ENCODE assay signal across 1 cellular context in the genomic region with DNA sequence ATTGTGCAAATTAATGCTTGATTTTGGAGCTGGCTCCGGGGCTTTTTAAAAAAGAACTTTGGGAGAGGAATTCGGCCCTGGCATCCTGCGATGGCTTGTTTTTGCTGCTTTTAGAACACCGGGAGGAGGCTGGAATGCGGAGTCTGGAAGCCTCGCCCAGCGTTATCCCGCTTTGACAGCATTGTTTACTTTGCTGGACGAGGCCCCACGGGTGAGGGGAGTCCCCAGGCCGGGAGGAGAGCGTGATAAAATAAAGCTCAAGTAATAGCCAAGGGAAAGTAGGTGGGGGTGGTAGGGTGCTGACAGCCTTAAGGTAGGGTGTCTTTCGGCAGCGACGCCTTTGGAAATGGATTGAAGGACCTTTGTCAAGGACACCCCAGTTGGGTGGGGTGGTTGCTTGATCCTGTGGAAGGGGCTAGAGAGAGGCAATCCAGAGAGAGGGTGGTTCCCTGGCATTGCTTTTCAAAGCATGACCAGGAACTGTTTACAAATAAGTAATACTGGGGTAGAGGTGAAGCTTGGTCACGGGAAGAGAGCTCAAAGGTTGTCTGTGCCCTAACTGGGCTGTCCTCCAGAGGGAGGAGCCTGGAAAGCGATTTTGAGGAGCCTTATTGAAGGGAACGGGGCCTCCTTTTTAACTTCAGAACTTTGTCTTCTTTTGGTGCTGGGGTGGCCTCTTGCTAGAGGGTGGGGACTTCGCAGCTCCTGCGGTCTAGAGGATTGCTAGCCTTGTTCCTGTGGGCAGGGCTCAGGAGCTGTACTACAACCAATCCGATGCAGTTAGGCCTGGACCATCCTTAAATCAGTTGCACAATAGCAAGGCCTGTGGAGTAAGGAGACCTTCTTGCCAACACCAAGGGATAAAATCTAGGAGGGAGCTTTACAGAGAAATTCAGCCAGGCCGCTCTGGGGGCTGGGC.
TF ChIP-seq lines count a peak whose summit lies in the region.

No MANE protein-coding gene starts in this region.

TF ChIP-seq in HepG2, 621 proteins besides CTCF, POLR2A, EP300 and RAD21 (continued from another document and continues in another):
- TF ChIP-seq E2F2 (CRISPR knock-in tag; IDR thresholded peaks at IDR 0.05; ENCODE audit: borderline replicate concordance) (no peak), ATF3 (CRISPR knock-in tag; IDR thresholded peaks at IDR 0.05) (no peak), CEBPB (IDR thresholded peaks at IDR 0.05; ENCODE audit: borderline replicate concordance, low read depth, low read length) (peak; percentile 94), FOSL1 (CRISPR knock-in tag; IDR thresholded peaks at IDR 0.05; ENCODE audit: borderline replicate concordance) (no peak), ZC3H4 (CRISPR knock-in tag; IDR thresholded peaks at IDR 0.05; ENCODE audit: borderline replicate concordance) (no peak), SOX6 (IDR thresholded peaks at IDR 0.05) (no peak), SOX6 (CRISPR knock-in tag; IDR thresholded peaks at IDR 0.05) (no peak; the same call in none of the 2 replicates), SMARCC2 (IDR thresholded peaks at IDR 0.05) (no peak), CREM (IDR thresholded peaks at IDR 0.05) (peak; percentile 24; the same call in 1 of the 2 replicates), CREM (CRISPR knock-in tag; IDR thresholded peaks at IDR 0.05) (no peak), RELA (CRISPR knock-in tag; IDR thresholded peaks at IDR 0.05) (no peak), NCOA5 (CRISPR knock-in tag; IDR thresholded peaks at IDR 0.05) (no peak), JUN (CRISPR knock-in tag; IDR thresholded peaks at IDR 0.05) (no peak), NCOA2 (CRISPR knock-in tag; IDR thresholded peaks at IDR 0.05) (no peak; the same call in 1 of the 2 replicates), MYNN (CRISPR knock-in tag; IDR thresholded peaks at IDR 0.05; ENCODE audit: low read depth) (no peak), ZNF879 (CRISPR knock-in tag; IDR thresholded peaks at IDR 0.05) (no peak), ZNF766 (CRISPR knock-in tag; IDR thresholded peaks at IDR 0.05; ENCODE audit: borderline replicate concordance) (no peak), HOXA7 (CRISPR knock-in tag; IDR thresholded peaks at IDR 0.05) (no peak), SRSF9 (IDR thresholded peaks at IDR 0.05; ENCODE audit: borderline replicate concordance, insufficient read depth, low read depth, low read length, poor library complexity, severe bottlenecking) (no peak), ZNF180 (CRISPR knock-in tag; IDR thresholded peaks at IDR 0.05; ENCODE audit: borderline replicate concordance, low read depth) (no peak), SALL2 (CRISPR knock-in tag; IDR thresholded peaks at IDR 0.05) (no peak), CENPX (CRISPR knock-in tag; IDR thresholded peaks at IDR 0.05) (no peak), ZNF124 (CRISPR knock-in tag; IDR thresholded peaks at IDR 0.05) (no peak), ZNF747 (CRISPR knock-in tag; IDR thresholded peaks at IDR 0.05; ENCODE audit: borderline replicate concordance) (no peak), ZBTB14 (CRISPR knock-in tag; IDR thresholded peaks at IDR 0.05) (no peak)
- TF ChIP-seq, protein P1, sequence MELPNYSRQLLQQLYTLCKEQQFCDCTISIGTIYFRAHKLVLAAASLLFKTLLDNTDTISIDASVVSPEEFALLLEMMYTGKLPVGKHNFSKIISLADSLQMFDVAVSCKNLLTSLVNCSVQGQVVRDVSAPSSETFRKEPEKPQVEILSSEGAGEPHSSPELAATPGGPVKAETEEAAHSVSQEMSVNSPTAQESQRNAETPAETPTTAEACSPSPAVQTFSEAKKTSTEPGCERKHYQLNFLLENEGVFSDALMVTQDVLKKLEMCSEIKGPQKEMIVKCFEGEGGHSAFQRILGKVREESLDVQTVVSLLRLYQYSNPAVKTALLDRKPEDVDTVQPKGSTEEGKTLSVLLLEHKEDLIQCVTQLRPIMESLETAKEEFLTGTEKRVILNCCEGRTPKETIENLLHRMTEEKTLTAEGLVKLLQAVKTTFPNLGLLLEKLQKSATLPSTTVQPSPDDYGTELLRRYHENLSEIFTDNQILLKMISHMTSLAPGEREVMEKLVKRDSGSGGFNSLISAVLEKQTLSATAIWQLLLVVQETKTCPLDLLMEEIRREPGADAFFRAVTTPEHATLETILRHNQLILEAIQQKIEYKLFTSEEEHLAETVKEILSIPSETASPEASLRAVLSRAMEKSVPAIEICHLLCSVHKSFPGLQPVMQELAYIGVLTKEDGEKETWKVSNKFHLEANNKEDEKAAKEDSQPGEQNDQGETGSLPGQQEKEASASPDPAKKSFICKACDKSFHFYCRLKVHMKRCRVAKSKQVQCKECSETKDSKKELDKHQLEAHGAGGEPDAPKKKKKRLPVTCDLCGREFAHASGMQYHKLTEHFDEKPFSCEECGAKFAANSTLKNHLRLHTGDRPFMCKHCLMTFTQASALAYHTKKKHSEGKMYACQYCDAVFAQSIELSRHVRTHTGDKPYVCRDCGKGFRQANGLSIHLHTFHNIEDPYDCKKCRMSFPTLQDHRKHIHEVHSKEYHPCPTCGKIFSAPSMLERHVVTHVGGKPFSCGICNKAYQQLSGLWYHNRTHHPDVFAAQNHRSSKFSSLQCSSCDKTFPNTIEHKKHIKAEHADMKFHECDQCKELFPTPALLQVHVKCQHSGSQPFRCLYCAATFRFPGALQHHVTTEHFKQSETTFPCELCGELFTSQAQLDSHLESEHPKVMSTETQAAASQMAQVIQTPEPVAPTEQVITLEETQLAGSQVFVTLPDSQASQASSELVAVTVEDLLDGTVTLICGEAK (IDR thresholded peaks at IDR 0.05) = no peak
- TF ChIP-seq, protein P1 (CRISPR knock-in tag; IDR thresholded peaks at IDR 0.05) = no peak
- TF ChIP-seq, protein P2, sequence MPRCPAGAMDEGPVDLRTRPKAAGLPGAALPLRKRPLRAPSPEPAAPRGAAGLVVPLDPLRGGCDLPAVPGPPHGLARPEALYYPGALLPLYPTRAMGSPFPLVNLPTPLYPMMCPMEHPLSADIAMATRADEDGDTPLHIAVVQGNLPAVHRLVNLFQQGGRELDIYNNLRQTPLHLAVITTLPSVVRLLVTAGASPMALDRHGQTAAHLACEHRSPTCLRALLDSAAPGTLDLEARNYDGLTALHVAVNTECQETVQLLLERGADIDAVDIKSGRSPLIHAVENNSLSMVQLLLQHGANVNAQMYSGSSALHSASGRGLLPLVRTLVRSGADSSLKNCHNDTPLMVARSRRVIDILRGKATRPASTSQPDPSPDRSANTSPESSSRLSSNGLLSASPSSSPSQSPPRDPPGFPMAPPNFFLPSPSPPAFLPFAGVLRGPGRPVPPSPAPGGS (CRISPR knock-in tag; IDR thresholded peaks at IDR 0.05) = 0 out of 2 replicates have a peak, but pooled peaks have one; percentile 67
- TF ChIP-seq, protein P3, sequence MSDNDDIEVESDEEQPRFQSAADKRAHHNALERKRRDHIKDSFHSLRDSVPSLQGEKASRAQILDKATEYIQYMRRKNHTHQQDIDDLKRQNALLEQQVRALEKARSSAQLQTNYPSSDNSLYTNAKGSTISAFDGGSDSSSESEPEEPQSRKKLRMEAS (IDR thresholded peaks at IDR 0.05) = peak; percentile 49
- TF ChIP-seq, protein P4, sequence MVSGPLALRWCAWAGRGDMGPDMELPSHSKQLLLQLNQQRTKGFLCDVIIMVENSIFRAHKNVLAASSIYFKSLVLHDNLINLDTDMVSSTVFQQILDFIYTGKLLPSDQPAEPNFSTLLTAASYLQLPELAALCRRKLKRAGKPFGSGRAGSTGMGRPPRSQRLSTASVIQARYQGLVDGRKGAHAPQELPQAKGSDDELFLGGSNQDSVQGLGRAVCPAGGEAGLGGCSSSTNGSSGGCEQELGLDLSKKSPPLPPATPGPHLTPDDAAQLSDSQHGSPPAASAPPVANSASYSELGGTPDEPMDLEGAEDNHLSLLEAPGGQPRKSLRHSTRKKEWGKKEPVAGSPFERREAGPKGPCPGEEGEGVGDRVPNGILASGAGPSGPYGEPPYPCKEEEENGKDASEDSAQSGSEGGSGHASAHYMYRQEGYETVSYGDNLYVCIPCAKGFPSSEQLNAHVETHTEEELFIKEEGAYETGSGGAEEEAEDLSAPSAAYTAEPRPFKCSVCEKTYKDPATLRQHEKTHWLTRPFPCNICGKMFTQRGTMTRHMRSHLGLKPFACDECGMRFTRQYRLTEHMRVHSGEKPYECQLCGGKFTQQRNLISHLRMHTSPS (CRISPR knock-in tag; IDR thresholded peaks at IDR 0.05; ENCODE audit: low read depth) = no peak
- TF ChIP-seq, protein P5, sequence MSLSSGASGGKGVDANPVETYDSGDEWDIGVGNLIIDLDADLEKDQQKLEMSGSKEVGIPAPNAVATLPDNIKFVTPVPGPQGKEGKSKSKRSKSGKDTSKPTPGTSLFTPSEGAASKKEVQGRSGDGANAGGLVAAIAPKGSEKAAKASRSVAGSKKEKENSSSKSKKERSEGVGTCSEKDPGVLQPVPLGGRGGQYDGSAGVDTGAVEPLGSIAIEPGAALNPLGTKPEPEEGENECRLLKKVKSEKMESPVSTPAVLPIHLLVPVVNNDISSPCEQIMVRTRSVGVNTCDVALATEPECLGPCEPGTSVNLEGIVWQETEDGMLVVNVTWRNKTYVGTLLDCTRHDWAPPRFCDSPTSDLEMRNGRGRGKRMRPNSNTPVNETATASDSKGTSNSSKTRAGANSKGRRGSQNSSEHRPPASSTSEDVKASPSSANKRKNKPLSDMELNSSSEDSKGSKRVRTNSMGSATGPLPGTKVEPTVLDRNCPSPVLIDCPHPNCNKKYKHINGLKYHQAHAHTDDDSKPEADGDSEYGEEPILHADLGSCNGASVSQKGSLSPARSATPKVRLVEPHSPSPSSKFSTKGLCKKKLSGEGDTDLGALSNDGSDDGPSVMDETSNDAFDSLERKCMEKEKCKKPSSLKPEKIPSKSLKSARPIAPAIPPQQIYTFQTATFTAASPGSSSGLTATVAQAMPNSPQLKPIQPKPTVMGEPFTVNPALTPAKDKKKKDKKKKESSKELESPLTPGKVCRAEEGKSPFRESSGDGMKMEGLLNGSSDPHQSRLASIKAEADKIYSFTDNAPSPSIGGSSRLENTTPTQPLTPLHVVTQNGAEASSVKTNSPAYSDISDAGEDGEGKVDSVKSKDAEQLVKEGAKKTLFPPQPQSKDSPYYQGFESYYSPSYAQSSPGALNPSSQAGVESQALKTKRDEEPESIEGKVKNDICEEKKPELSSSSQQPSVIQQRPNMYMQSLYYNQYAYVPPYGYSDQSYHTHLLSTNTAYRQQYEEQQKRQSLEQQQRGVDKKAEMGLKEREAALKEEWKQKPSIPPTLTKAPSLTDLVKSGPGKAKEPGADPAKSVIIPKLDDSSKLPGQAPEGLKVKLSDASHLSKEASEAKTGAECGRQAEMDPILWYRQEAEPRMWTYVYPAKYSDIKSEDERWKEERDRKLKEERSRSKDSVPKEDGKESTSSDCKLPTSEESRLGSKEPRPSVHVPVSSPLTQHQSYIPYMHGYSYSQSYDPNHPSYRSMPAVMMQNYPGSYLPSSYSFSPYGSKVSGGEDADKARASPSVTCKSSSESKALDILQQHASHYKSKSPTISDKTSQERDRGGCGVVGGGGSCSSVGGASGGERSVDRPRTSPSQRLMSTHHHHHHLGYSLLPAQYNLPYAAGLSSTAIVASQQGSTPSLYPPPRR (CRISPR knock-in tag; IDR thresholded peaks at IDR 0.05; ENCODE audit: borderline replicate concordance) = no peak
